Comparison of ENCODE assay signal across 9 cellular contexts in the genomic region with DNA sequence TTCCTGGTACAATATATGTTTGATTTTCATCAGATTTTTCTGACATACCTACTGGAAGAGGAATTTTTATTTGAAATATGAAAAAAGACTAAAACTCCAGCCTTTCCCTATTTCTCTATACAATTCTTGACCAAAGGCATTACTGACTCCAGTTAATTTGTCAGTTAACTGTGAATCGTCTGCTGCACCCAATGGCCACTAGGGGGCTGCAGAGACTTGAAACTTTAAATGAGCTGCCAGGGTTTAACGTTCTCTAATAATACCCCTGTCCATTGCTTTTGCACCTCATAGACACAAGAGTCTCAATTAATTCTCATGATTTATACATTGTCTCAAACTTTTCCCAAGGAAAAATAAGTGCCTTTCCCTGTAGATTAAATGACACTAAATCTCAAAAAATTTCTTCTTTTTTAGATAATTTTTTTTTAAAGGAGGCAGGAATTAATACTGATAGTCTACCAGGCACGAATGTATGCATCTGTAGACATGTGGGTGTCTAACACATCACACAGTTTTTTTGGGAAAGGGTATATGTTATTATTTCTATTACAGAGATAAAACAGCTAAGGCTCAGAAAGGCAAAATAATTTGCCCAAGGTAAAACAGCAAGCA. TPM values are rescaled to one million over a fixed set of nuclear protein-coding genes. Genes with fewer than 3 reads are reported as not detected.
DNase-seq lines count a peak whose midpoint lies in the region; ATAC-seq and TF ChIP-seq lines count a peak whose summit lies in the region.
"Had no signal": no experiment of that assay in that cellular context is flagged by ENCODE, and none has a peak within 500 bp of the region (broad histone marks: within the 10 kb centered on the region; RNA-seq: fewer than 3 reads in every experiment).

No MANE protein-coding gene starts in this region.

- TF ChIP-seq CTCF in HEK293 (tag by site-specific recombination; IDR thresholded peaks at IDR 0.05) (0 out of 2 replicates have a peak, but pooled peaks have one; percentile 10), endodermal cell (conservative IDR thresholded peaks at IDR 0.05) (peak; percentile 99), mucosa of descending colon (IDR thresholded peaks at IDR 0.05) (peak; percentile 72), type B pancreatic cell (conservative IDR thresholded peaks at IDR 0.05) (peak; percentile 98)

- H3K9ac ChIP-seq in endodermal cell (ENCODE audit: extremely low read depth, low read length, poor library complexity, severe bottlenecking): no peak overlapping the region

- no peaks in the 10 kb centered on the region for H3K36me3 Mint-ChIP-seq in endodermal cell (ENCODE audit: low read depth)
- H3K36me3 Mint-ChIP-seq in type B pancreatic cell: peaks cover 5% of the 10 kb centered on the region

- H3K4me3 Mint-ChIP-seq in endodermal cell: no peak overlapping the region
- peak overlapping the region; percentile 75 for H3K4me3 Mint-ChIP-seq in type B pancreatic cell
- H3K4me3 Mint-ChIP-seq: T-helper 1 cell treated with Interleukin-12 subunit alpha and Interleukin-12 subunit beta and Interleukin-4 antibody, amounts not matched to agents 30 μg/mL and 1 μg/mL, for 36 hours had no signal

- CTCF ChIA-PET in HEK293 (lab: Yijun Ruan, JAX): interaction anchor here (0.6 to 6.1 kb wide), 21 partner anchors 10 to 644 kb away, joined by 3 to 56 read pairs (median 3); no protein-coding TSS in a partner anchor

- H3K27me3 Mint-ChIP-seq in endodermal cell (ENCODE audit: insufficient read depth) (peaks cover 34% of the 10 kb centered on the region), type B pancreatic cell (peaks cover 41% of the 10 kb centered on the region)

- H3K4me1 Mint-ChIP-seq in endodermal cell: peaks cover 9% of the 10 kb centered on the region
- H3K4me1 Mint-ChIP-seq in type B pancreatic cell (ENCODE audit: unreplicated experiment): peaks cover 8% of the 10 kb centered on the region

- no peak overlapping the region for H3K27ac Mint-ChIP-seq in endodermal cell
- H3K27ac Mint-ChIP-seq in type B pancreatic cell: peak overlapping the region; percentile 14
- H3K27ac Mint-ChIP-seq: T-helper 1 cell treated with Interleukin-12 subunit alpha and Interleukin-12 subunit beta and Interleukin-4 antibody, amounts not matched to agents 30 μg/mL and 1 μg/mL, for 36 hours had no signal

- intact Hi-C loops in mucosa of descending colon (cut with DNase I, micrococcal nuclease): no loop called here

- H3K4me1 ChIP-seq in HEK293 (ENCODE audit: control insufficient read depth, insufficient read depth, low read length): peaks cover 8% of the 10 kb centered on the region
- peaks cover 12% of the 10 kb centered on the region for H3K4me1 ChIP-seq in endodermal cell (ENCODE audit: control insufficient read depth, insufficient read depth, low read length)
- H3K4me1 ChIP-seq in mucosa of descending colon (ENCODE audit: low read depth): peaks cover 7% of the 10 kb centered on the region

- DNase-seq in DMS 273 (lab: John Stamatoyannopoulos, UW; ENCODE audit: unreplicated experiment) (peak; percentile 88), NCI-H2227 treated with DMSO at 0.1 percent for 48 hours (lab: John Stamatoyannopoulos, UW) (peak; percentile 51), endodermal cell (peak; percentile 87), mucosa of descending colon (peak in 2 of 3 donors; percentile 34 to 66), type B pancreatic cell (ENCODE audit: extremely low spot score, unreplicated experiment) (no peak)
- DNase-seq in activated CD4-positive, alpha-beta T cell treated with anti-CD3 and anti-CD28 coated beads, Interleukin-2, amount 50 U/mL, for 1 hour: peak; percentile 31

- peaks cover 31% of the 10 kb centered on the region for H3K27me3 ChIP-seq in endodermal cell (ENCODE audit: control insufficient read depth, insufficient read depth, low read length, poor library complexity, severe bottlenecking)

- H3K36me3 ChIP-seq in HEK293 (ENCODE audit: control insufficient read depth in 2 of 2, insufficient read depth in 1 of 2, low read length in 2 of 2) (no peaks in the 10 kb centered on the region), endodermal cell (ENCODE audit: control insufficient read depth, insufficient read depth, low read length) (no peaks in the 10 kb centered on the region), mucosa of descending colon (ENCODE audit: low read depth) (no peaks in the 10 kb centered on the region)

- ATAC-seq in mucosa of descending colon: peak; percentile 27
- no peak for ATAC-seq in HG03521 (IDR thresholded peaks at IDR 0.05; ENCODE audit: unreplicated experiment)

- H3K9me3 Mint-ChIP-seq in endodermal cell (no peaks in the 10 kb centered on the region), type B pancreatic cell (no peaks in the 10 kb centered on the region)
- H3K9me3 Mint-ChIP-seq: T-helper 1 cell treated with Interleukin-12 subunit alpha and Interleukin-12 subunit beta and Interleukin-4 antibody, amounts not matched to agents 30 μg/mL and 1 μg/mL, for 36 hours had no signal

- no peak overlapping the region for H3K4me3 ChIP-seq in HEK293 (ENCODE audit: low read depth, low read length)
- H3K4me3 ChIP-seq in endodermal cell (ENCODE audit: low read length): no peak overlapping the region
- H3K4me3 ChIP-seq in mucosa of descending colon: no peak overlapping the region

- H3K9me3 ChIP-seq in HEK293 (ENCODE audit: control insufficient read depth, insufficient read depth, low read depth, low read length): no peaks in the 10 kb centered on the region
- H3K9me3 ChIP-seq in endodermal cell (ENCODE audit: control insufficient read depth, low read length): no peaks in the 10 kb centered on the region
- H3K9me3 ChIP-seq in mucosa of descending colon: no peaks in the 10 kb centered on the region

- POLR2A ChIA-PET in HEK293 (lab: Yijun Ruan, JAX): no interaction called here

- H3K27ac ChIP-seq in HEK293 (ENCODE audit: extremely low read depth, low read depth, low read length) (no peak overlapping the region), endodermal cell (ENCODE audit: low read depth, low read length) (no peak overlapping the region)

- WGBS in endodermal cell (ENCODE audit: insufficient coverage in 1 of 2, insufficient read length in 1 of 2), 2 experiments: 33% methylated on average over 3 of the region's 3 CpGs; no CpG with 5 or more reads in 1 of the 2 experiments

TF ChIP-seq in HEK293, 187 proteins besides CTCF, POLR2A, EP300 and RAD21:
- TF ChIP-seq ZNF202 (tag by site-specific recombination; IDR thresholded peaks at IDR 0.05; ENCODE audit: borderline replicate concordance) (no peak), ZNF596 (tag by site-specific recombination; IDR thresholded peaks at IDR 0.05) (no peak), ZNF521 (tag by site-specific recombination; IDR thresholded peaks at IDR 0.05) (no peak), ZNF654 (tag by site-specific recombination; IDR thresholded peaks at IDR 0.05; ENCODE audit: low read depth) (peak; percentile 61)
- TF ChIP-seq, protein P1, sequence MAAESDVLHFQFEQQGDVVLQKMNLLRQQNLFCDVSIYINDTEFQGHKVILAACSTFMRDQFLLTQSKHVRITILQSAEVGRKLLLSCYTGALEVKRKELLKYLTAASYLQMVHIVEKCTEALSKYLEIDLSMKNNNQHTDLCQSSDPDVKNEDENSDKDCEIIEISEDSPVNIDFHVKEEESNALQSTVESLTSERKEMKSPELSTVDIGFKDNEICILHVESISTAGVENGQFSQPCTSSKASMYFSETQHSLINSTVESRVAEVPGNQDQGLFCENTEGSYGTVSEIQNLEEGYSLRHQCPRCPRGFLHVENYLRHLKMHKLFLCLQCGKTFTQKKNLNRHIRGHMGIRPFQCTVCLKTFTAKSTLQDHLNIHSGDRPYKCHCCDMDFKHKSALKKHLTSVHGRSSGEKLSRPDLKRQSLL (tag by site-specific recombination; IDR thresholded peaks at IDR 0.05): no peak

RNA-seq across cellular contexts. Expression of gene ALK, which starts 1.8 kb away (rescaled TPM):
- total RNA-seq in endodermal cell (under 1 TPM; 0.13 to 0.46 TPM), mucosa of descending colon (1 to 10 TPM in 1 of 3 donors, under 1 TPM in 2; 0.07 to 2.4 (median 0.09) TPM), type B pancreatic cell (ENCODE audit: low replicate concordance) (7.7 and 12.3 TPM in 2 replicates)
- polyA plus RNA-seq in endodermal cell (2013, experiment 1 of 2): 2.4 TPM
- polyA plus RNA-seq in endodermal cell (2013, experiment 2 of 2): 3.1 TPM

Comparison
In these comparisons a context has a peak if more than half of its experiments do, and no peak if none do; other contexts are left out.
1. CTCF ChIP-seq: peak in every context shown above with its lines; median percentile 99 in endodermal cell; 98 in type B pancreatic cell; 72 in mucosa of descending colon; 10 in HEK293.